ENCODE assay signal across 17 cellular contexts in the genomic region with DNA sequence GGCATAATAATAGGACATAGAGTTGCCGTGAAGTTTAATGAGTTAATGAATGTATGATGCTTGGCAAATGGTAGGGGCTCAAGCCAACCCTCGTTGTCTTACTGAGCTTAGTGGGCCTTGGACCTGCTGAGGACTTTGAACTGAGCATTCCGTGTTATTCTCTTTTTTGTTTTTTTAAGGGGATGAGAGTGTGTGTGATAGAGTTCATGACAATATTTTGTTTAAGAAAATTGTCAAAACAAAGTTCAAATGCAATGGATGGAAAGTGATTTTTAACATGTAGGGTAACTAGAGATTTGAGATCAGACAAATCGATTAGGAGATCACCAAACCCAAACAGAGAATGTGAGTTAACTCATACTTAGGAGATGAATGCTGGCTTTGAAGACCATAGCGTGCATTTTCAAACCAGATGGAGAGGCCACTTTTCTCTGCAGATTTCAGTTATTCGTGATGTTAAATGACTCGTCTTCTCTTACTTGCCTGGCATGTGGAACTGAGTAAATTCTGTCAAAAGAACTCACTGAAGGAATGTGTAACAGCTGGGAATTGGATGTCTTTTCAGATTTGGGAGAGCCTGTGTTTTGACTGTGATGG.
DNase-seq lines count a peak whose midpoint lies in the region; ATAC-seq, FAIRE-seq and TF ChIP-seq lines count a peak whose summit lies in the region.
"Had no signal": no experiment of that assay in that cellular context is flagged by ENCODE, and none has a peak within 500 bp of the region (broad histone marks: within the 10 kb centered on the region; RNA-seq: fewer than 3 reads in every experiment).

No MANE protein-coding gene starts in this region.

- no TSS peak for BruUV-seq in HepG2 (replicated peaks; lab: Mats Ljungman, UMichigan)

- peaks cover 4% of the 10 kb centered on the region; the same call in 1 of the 2 replicates for H4K20me1 ChIP-seq in HepG2 (ENCODE audit: insufficient read depth, low read length)

- in situ Hi-C loops in HepG2 (cut with HindIII; ENCODE audit: extremely low pct_ligation_motif_present, low pct_unique_long_range_greater_than_20kb): no loop called here

- H3K79me2 ChIP-seq in HepG2 (ENCODE audit: insufficient read depth, low read length): peaks cover 50% of the 10 kb centered on the region

- no peak for TF ChIP-seq RAD21 in HepG2 (CRISPR knock-in tag; IDR thresholded peaks at IDR 0.05)

- intact Hi-C loops in HepG2 (cut with micrococcal nuclease; ENCODE audit: unreplicated experiment) (no loop called here), spleen (cut with DNase I; ENCODE audit: low total_unique reads) (loop anchor here (10.0 kb wide), 1 partner anchor 178 kb away; no protein-coding TSS in a partner anchor), adrenal gland (cut with DNase I) (no loop called here), testis (cut with DNase I; ENCODE audit: low total_unique reads) (no loop called here)

- no peak for FAIRE-seq in HepG2 (lab: Jason Lieb, UNC)
- FAIRE-seq: GM12878, HTR-8/SVneo, K562 had no signal

- peak overlapping the region; percentile 51 for H3K27ac ChIP-seq in HepG2 (ENCODE audit: extremely low read length, insufficient read depth, low read length)
- H3K27ac ChIP-seq in spleen: no peak overlapping the region
- no peak overlapping the region for H3K27ac ChIP-seq in adrenal gland
- H3K27ac ChIP-seq in testis: no peak overlapping the region
- H3K27ac ChIP-seq: SK-N-MC had no signal

- no peaks in the 10 kb centered on the region for H3K27me3 ChIP-seq in HepG2 (ENCODE audit: control insufficient read depth in 1 of 2, insufficient read depth in 2 of 2, low read length in 2 of 2)
- H3K27me3 ChIP-seq in spleen (replicated peaks in 1 of 7): no peaks in the 10 kb centered on the region
- no peaks in the 10 kb centered on the region for H3K27me3 ChIP-seq in adrenal gland
- no peaks in the 10 kb centered on the region for H3K27me3 ChIP-seq in testis

- CTCF ChIA-PET in AG04449 (lab: Yijun Ruan, JAX) (interaction anchor here (0.9 to 7.7 kb wide), 6 partner anchors 9 to 251 kb away, joined by 3 to 80 read pairs (median 6); partner anchors contain the start of gene NEDD4L), HepG2 (lab: Yijun Ruan, JAX; ENCODE audit: low intra/inter-chr PET ratio, low total read pairs) (no interaction called here)

- peak overlapping the region; percentile 37 for H3K4me2 ChIP-seq in HepG2 (ENCODE audit: low read depth, low read length)

- H2AFZ ChIP-seq in HepG2 (ENCODE audit: low read length): no peak overlapping the region

- TF ChIP-seq EP300 in HepG2 (IDR thresholded peaks at IDR 0.05; ENCODE audit: low read depth in 2 of 2, low read length in 2 of 2): peak in 1 of 2 experiments; percentile 60; a peak in 1 of 4 replicates
- no peak for TF ChIP-seq EP300 in HepG2 (CRISPR knock-in tag; IDR thresholded peaks at IDR 0.05; ENCODE audit: borderline replicate concordance)

- peak; percentile 67 for ATAC-seq in HepG2
- ATAC-seq: GM12878, K562, Panc1, Right ventricle myocardium inferior had no signal

- POLR2A ChIA-PET in AG04449 (lab: Yijun Ruan, JAX): no interaction called here
- POLR2A ChIA-PET in HepG2 (lab: Yijun Ruan, JAX): no interaction called here

- H3K4me1 ChIP-seq in HepG2 (ENCODE audit: insufficient read depth, low read length): peaks cover 84% of the 10 kb centered on the region
- H3K4me1 ChIP-seq in spleen: peaks cover 0 to 15% (median 8%) of the 10 kb centered on the region in 6 donors
- H3K4me1 ChIP-seq in adrenal gland (replicated peaks in 1 of 2): peaks cover 0 to 10% of the 10 kb centered on the region in 2 donors
- H3K4me1 ChIP-seq in testis: no peaks in the 10 kb centered on the region

- no peak overlapping the region for H3K9ac ChIP-seq in HepG2 (ENCODE audit: insufficient read depth, low read depth, low read length)

- TF ChIP-seq CTCF in AG04449 (IDR thresholded peaks at IDR 0.05; ENCODE audit: insufficient read depth, low read length, missing control alignments) (no peak), HepG2 (CRISPR knock-in tag; IDR thresholded peaks at IDR 0.05) (no peak), spleen (IDR thresholded peaks at IDR 0.05 in 8 of 11, conservative IDR thresholded peaks at IDR 0.05 in 3 of 11) (no peak), adrenal gland (IDR thresholded peaks at IDR 0.05) (no peak), testis (IDR thresholded peaks at IDR 0.05) (no peak)

- WGBS in HepG2 (ENCODE audit: low lambda C conversion rate): 10% methylated on average over 7 of the region's 7 CpGs
- 68 to 85% (median 73%) methylated on average over 7 of the region's 7 CpGs for WGBS in spleen, 5 donors
- 69 to 79% (median 73%) methylated on average over 7 of the region's 7 CpGs for WGBS in adrenal gland, 4 donors
- WGBS in testis, 2 donors: 71 to 81% methylated on average over 7 of the region's 7 CpGs

- no peak overlapping the region for H3K4me3 ChIP-seq in AG04449 (ENCODE audit: low read depth, low read length)
- H3K4me3 ChIP-seq in HepG2 (replicated peaks in 1 of 3; ENCODE audit: insufficient read depth in 1 of 3, low read depth in 2 of 3, low read length in 3 of 3): peak overlapping the region in 1 of 3 experiments; percentile 1; a peak in 1 of 6 replicates
- H3K4me3 ChIP-seq in spleen: no peak overlapping the region
- no peak overlapping the region for H3K4me3 ChIP-seq in adrenal gland
- H3K4me3 ChIP-seq in testis: no peak overlapping the region
- H3K4me3 ChIP-seq: GM12878, HAP-1, K562, SK-N-MC had no signal

- TF ChIP-seq POLR2A in HepG2 (IDR thresholded peaks at IDR 0.05; ENCODE audit: insufficient read depth in 1 of 2, low read depth in 2 of 2, low read length in 2 of 2): no peak
- TF ChIP-seq POLR2A in spleen (IDR thresholded peaks at IDR 0.05): no peak
- TF ChIP-seq POLR2A in adrenal gland (IDR thresholded peaks at IDR 0.05): no peak
- no peak for TF ChIP-seq POLR2A in testis (IDR thresholded peaks at IDR 0.05)

- H3K9me3 ChIP-seq in HepG2 (ENCODE audit: low read length) (no peaks in the 10 kb centered on the region), spleen (no peaks in the 10 kb centered on the region), adrenal gland (replicated peaks in 1 of 3) (no peaks in the 10 kb centered on the region), testis (no peaks in the 10 kb centered on the region)
- H3K9me3 ChIP-seq: HAP-1 had no signal

- DNase-seq in AG04449 (ENCODE audit: low read depth, low spot score): peak; percentile 9
- peak; percentile 39 for DNase-seq in EH (ENCODE audit: low read depth)
- peak; percentile 75 for DNase-seq in dedifferentiated amniotic fluid mesenchymal stem cell (ENCODE audit: extremely low spot score)
- DNase-seq in HepG2 (ENCODE audit: low spot score): peak; percentile 55
- DNase-seq in spleen: no peak
- DNase-seq in adrenal gland: no peak
- DNase-seq in NCI-H82 treated with DMSO at 0.1 percent for 48 hours (lab: John Stamatoyannopoulos, UW; ENCODE audit: unreplicated experiment): no peak
- no peak for DNase-seq in testis
- DNase-seq: NCI-H146, NCI-H2107 had no signal

- no peaks in the 10 kb centered on the region; a peak in 1 of 5 replicates for H3K36me3 ChIP-seq in HepG2 (replicated peaks in 1 of 2; ENCODE audit: control insufficient read depth in 1 of 2, insufficient read depth in 2 of 2, low read length in 2 of 2)
- H3K36me3 ChIP-seq in spleen: no peaks in the 10 kb centered on the region
- no peaks in the 10 kb centered on the region for H3K36me3 ChIP-seq in adrenal gland (replicated peaks in 1 of 2)
- H3K36me3 ChIP-seq in testis (ENCODE audit: low read depth, missing control alignments): no peaks in the 10 kb centered on the region
- H3K36me3 ChIP-seq: HAP-1 had no signal

TF ChIP-seq in HepG2, 621 proteins besides CTCF, POLR2A, EP300 and RAD21 (continues in another document):
- TF ChIP-seq FOXO4 (CRISPR knock-in tag; conservative IDR thresholded peaks at IDR 0.05) (no peak), TEAD3 (CRISPR knock-in tag; optimal IDR thresholded peaks at IDR 0.05; ENCODE audit: borderline replicate concordance) (peak; percentile 9), ZNF24 (IDR thresholded peaks at IDR 0.05) (peak; percentile 88), ZNF543 (CRISPR knock-in tag; IDR thresholded peaks at IDR 0.05) (no peak), PTBP1 (IDR thresholded peaks at IDR 0.05; ENCODE audit: low read depth, low read length, poor library complexity, severe bottlenecking) (no peak), NAIF1 (CRISPR knock-in tag; IDR thresholded peaks at IDR 0.05; ENCODE audit: borderline replicate concordance) (no peak), ZNF280D (CRISPR knock-in tag; IDR thresholded peaks at IDR 0.05) (no peak), ZNF296 (CRISPR knock-in tag; conservative IDR thresholded peaks at IDR 0.05) (no peak), HOXA7 (CRISPR knock-in tag; IDR thresholded peaks at IDR 0.05) (no peak)

Comparison
In these comparisons a context has a peak if more than half of its experiments do, and no peak if none do; other contexts are left out.
1. DNase-seq: peak in AG04449 (single experiment), EH (single experiment), dedifferentiated amniotic fluid mesenchymal stem cell (single experiment) and HepG2 (single experiment); none in spleen (single experiment), adrenal gland (0 of 7), NCI-H82 treated with DMSO at 0.1 percent for 48 hours (single experiment) and testis (single experiment).